In genomic region chr2:112673008-112673407, GRCh38 we compare ENCODE assay signal across 31 cellular contexts. TPM values are rescaled to one million over a fixed set of nuclear protein-coding genes. Genes with fewer than 3 reads are reported as not detected.
"Had no signal": no experiment of that assay in that cellular context is flagged by ENCODE, and none has a peak within 500 bp of the region (broad histone marks: within the 10 kb centered on the region; RNA-seq: fewer than 3 reads in every experiment).

No MANE protein-coding gene starts in this region.

- H3K36me3 ChIP-seq: esophagus squamous epithelium, gastrocnemius medialis, heart right ventricle, left lung, lower lobe of right lung had no signal

- H3K4me3 ChIP-seq: coronary artery, dorsolateral prefrontal cortex, esophagus squamous epithelium, gastrocnemius medialis, heart right ventricle, left lung, lower lobe of right lung, mucosa of descending colon had no signal

- H3K27me3 ChIP-seq: dorsolateral prefrontal cortex, esophagus squamous epithelium, gastrocnemius medialis, heart right ventricle, left lung had no signal

- ATAC-seq: esophagus mucosa, gastrocnemius medialis, heart right ventricle, left cardiac atrium, left lung, left ventricle myocardium superior, mucosa of descending colon had no signal

- FAIRE-seq: colon, islet of Langerhans, keratinocyte had no signal

- H3K27ac Mint-ChIP-seq: mesothelial cell of epicardium had no signal

- H3K4me1 Mint-ChIP-seq: mesothelial cell of epicardium had no signal

- H3K9me3 Mint-ChIP-seq: mesothelial cell of epicardium had no signal

- DNase-seq: dermis blood vessel endothelial cell; dorsolateral prefrontal cortex; effector CD4-positive, alpha-beta T cell; effector memory CD4-positive, alpha-beta T cell; erythroblast; esophagus squamous epithelium; foreskin fibroblast; foreskin melanocyte; gastrocnemius medialis; glutamatergic neuron; heart right ventricle; hippocampal formation; left cardiac atrium; left lung; left ventricle myocardium superior; lower lobe of right lung; mesenchymal stem cell; mucosa of descending colon had no signal

- H3K4me3 Mint-ChIP-seq: mesothelial cell of epicardium had no signal

- H3K4me1 ChIP-seq: gastrocnemius medialis had no signal

- H3K27ac ChIP-seq: epithelial cell of prostate, esophagus squamous epithelium, gastrocnemius medialis, lower lobe of right lung had no signal

- H3K9me3 ChIP-seq: esophagus squamous epithelium, gastrocnemius medialis, heart right ventricle, left lung, lower lobe of right lung, mucosa of descending colon had no signal

RNA-seq across cellular contexts. Expression of gene NT5DC4, which starts 47.8 kb away (rescaled TPM):
- total RNA-seq: dermis blood vessel endothelial cell, esophagus mucosa, esophagus squamous epithelium, gastrocnemius medialis, glomerular endothelial cell, kidney epithelial cell, left cardiac atrium, left ventricle myocardium superior, lower leg skin, lung microvascular endothelial cell, mesenteric fat pad, mesothelial cell of epicardium, mucosa of descending colon, myocyte had no signal
- polyA plus RNA-seq: heart right ventricle had no signal
